ENCODE assay signal across 8 cellular contexts in genomic region chr22:31556627-31557203, GRCh38.
DNase-seq lines count a peak whose midpoint lies in the region; ATAC-seq and TF ChIP-seq lines count a peak whose summit lies in the region.

No MANE protein-coding gene starts in this region.

- H3K9ac ChIP-seq in PC-3 (ENCODE audit: low read length) (no peak overlapping the region), neural cell (ENCODE audit: low read length) (no peak overlapping the region)

- H2AFZ ChIP-seq in PC-3 (ENCODE audit: low read length) (no peak overlapping the region), neural cell (ENCODE audit: low read depth, low read length) (no peak overlapping the region)

- no peaks in the 10 kb centered on the region for H3K27me3 Mint-ChIP-seq in T-helper 2 cell treated with Interferon-gamma antibody and Interleukin-4, amounts not matched to agents 5 μg/mL and 100 μg/mL, for 36 hours (ENCODE audit: low read depth)

- no peak overlapping the region for H3K4me3 Mint-ChIP-seq in T-helper 2 cell treated with Interferon-gamma antibody and Interleukin-4, amounts not matched to agents 5 μg/mL and 100 μg/mL, for 36 hours

- no peaks in the 10 kb centered on the region for H3K4me1 ChIP-seq in PC-3 (ENCODE audit: insufficient read depth, low read length)

- CTCF ChIA-PET in PC-3 (lab: Charles Lee): interaction anchor here (0.6 to 1.3 kb wide), 5 partner anchors 63 to 793 kb away, joined by 3 to 7 read pairs (median 3); partner anchors contain the start of gene PISD

- peaks cover 12% of the 10 kb centered on the region for H3K4me1 Mint-ChIP-seq in T-helper 2 cell treated with Interferon-gamma antibody and Interleukin-4, amounts not matched to agents 5 μg/mL and 100 μg/mL, for 36 hours (ENCODE audit: low read depth)

- H3K4me3 ChIP-seq in PC-3 (ENCODE audit: low read length): no peak overlapping the region
- H3K4me3 ChIP-seq in epithelial cell of proximal tubule (ENCODE audit: low read depth, low read length): no peak overlapping the region
- H3K4me3 ChIP-seq in neural cell (ENCODE audit: low read length): no peak overlapping the region

- intact Hi-C loops in PC-3 (cut with micrococcal nuclease): loop anchor here (1.0 kb wide), 1 partner anchor 77 kb away; no protein-coding TSS in a partner anchor

- no peaks in the 10 kb centered on the region for H3K27me3 ChIP-seq in PC-3 (ENCODE audit: low read length)
- no peaks in the 10 kb centered on the region for H3K27me3 ChIP-seq in neural cell (ENCODE audit: insufficient read depth, low read depth, low read length)

- no TSS peak for BruUV-seq in PC-3 (replicated peaks; lab: Mats Ljungman, UMichigan)

- no peaks in the 10 kb centered on the region for H3K9me3 Mint-ChIP-seq in T-helper 2 cell treated with Interferon-gamma antibody and Interleukin-4, amounts not matched to agents 5 μg/mL and 100 μg/mL, for 36 hours

- POLR2A ChIA-PET in PC-3 (lab: Charles Lee; ENCODE audit: unreplicated experiment): interaction anchor here (0.7 kb wide), 1 partner anchor 46 kb away, joined by 7 read pairs; no protein-coding TSS in a partner anchor

- H3K27ac ChIP-seq in PC-3 (ENCODE audit: low read length) (no peak overlapping the region), neural cell (ENCODE audit: low read length) (no peak overlapping the region)

- H3K36me3 ChIP-seq in PC-3 (ENCODE audit: low read depth, low read length) (no peaks in the 10 kb centered on the region), neural cell (ENCODE audit: insufficient read depth, low read length) (no peaks in the 10 kb centered on the region)

- H3K4me2 ChIP-seq in PC-3 (ENCODE audit: low read length) (no peak overlapping the region), neural cell (ENCODE audit: low read length) (no peak overlapping the region)

- peaks cover 37% of the 10 kb centered on the region for H3K36me3 Mint-ChIP-seq in T-helper 2 cell treated with Interferon-gamma antibody and Interleukin-4, amounts not matched to agents 5 μg/mL and 100 μg/mL, for 36 hours (ENCODE audit: low read depth)

- H3K79me2 ChIP-seq in PC-3 (ENCODE audit: low read length) (no peaks in the 10 kb centered on the region), neural cell (replicated peaks; ENCODE audit: insufficient read depth, low read length) (no peaks in the 10 kb centered on the region)

- ATAC-seq in PC-3: no peak
- no peak for ATAC-seq in GM18519 (IDR thresholded peaks at IDR 0.05; ENCODE audit: low FRiP score, unreplicated experiment)
- no peak for ATAC-seq in HG03175 (IDR thresholded peaks at IDR 0.05; ENCODE audit: unreplicated experiment)

- TF ChIP-seq RAD21 in neural cell (conservative IDR thresholded peaks at IDR 0.05): peak; percentile 57

- H3K9me2 ChIP-seq in PC-3 (replicated peaks; ENCODE audit: low read length): no peaks in the 10 kb centered on the region
- H3K9me2 ChIP-seq in neural cell (ENCODE audit: insufficient read depth, low read length): no peaks in the 10 kb centered on the region

- DNase-seq in Ammon's horn (ENCODE audit: low spot score): peak; percentile 43
- DNase-seq in GM10266 (ENCODE audit: extremely low spot score): peak; percentile 27
- peak; percentile 58 for DNase-seq in PC-3
- no peak for DNase-seq in epithelial cell of proximal tubule (ENCODE audit: low read depth)
- DNase-seq in T-helper 2 cell treated with Interferon-gamma antibody and Interleukin-4, amounts not matched to agents 5 μg/mL and 100 μg/mL, for 36 hours (ENCODE audit: low spot score): no peak

- H4K20me1 ChIP-seq in PC-3 (ENCODE audit: low read length) (no peaks in the 10 kb centered on the region), neural cell (ENCODE audit: insufficient read depth) (no peaks in the 10 kb centered on the region)

- H3F3A ChIP-seq in PC-3 (ENCODE audit: low read length, unreplicated experiment) (no peaks in the 10 kb centered on the region), neural cell (ENCODE audit: insufficient read depth, low read length, poor library complexity, severe bottlenecking) (no peaks in the 10 kb centered on the region)

- H3K9me3 ChIP-seq in PC-3 (ENCODE audit: low read length) (no peaks in the 10 kb centered on the region), neural cell (ENCODE audit: low read length) (no peaks in the 10 kb centered on the region)

- no peak overlapping the region for H3K27ac Mint-ChIP-seq in T-helper 2 cell treated with Interferon-gamma antibody and Interleukin-4, amounts not matched to agents 5 μg/mL and 100 μg/mL, for 36 hours

- TF ChIP-seq EP300 in neural cell (conservative IDR thresholded peaks at IDR 0.05; ENCODE audit: poor library complexity, severe bottlenecking): no peak

- TF ChIP-seq CTCF in GM10266 (IDR thresholded peaks at IDR 0.05; ENCODE audit: control insufficient read depth, insufficient read depth, low read depth, missing control alignments) (peak; percentile 37), PC-3 (conservative IDR thresholded peaks at IDR 0.05; ENCODE audit: low read depth, low read length) (peak; percentile 63), epithelial cell of proximal tubule (conservative IDR thresholded peaks at IDR 0.05; ENCODE audit: low read depth, low read length) (peak; percentile 69), neural cell (IDR thresholded peaks at IDR 0.05; ENCODE audit: poor library complexity, severe bottlenecking) (peak; percentile 64)

TF ChIP-seq in neural cell, 6 proteins besides CTCF, POLR2A, EP300 and RAD21:
- TF ChIP-seq SMC3 (conservative IDR thresholded peaks at IDR 0.05; ENCODE audit: poor library complexity) (peak; percentile 64), EZH2 (IDR thresholded peaks at IDR 0.05; ENCODE audit: borderline replicate concordance, insufficient read depth, low read length, poor library complexity, severe bottlenecking) (no peak)

Comparison
In these comparisons a context has a peak if more than half of its experiments do, and no peak if none do; other contexts are left out.
1. DNase-seq: peak in Ammon's horn (single experiment), GM10266 (single experiment) and PC-3 (single experiment); none in epithelial cell of proximal tubule (single experiment) and T-helper 2 cell treated with Interferon-gamma antibody and Interleukin-4, amounts not matched to agents 5 μg/mL and 100 μg/mL, for 36 hours (single experiment).
2. Peak in every context shown above with its lines, with median percentiles within 50 percentile points of each other: CTCF ChIP-seq.